ENCODE assay signal across 1 cellular context in the genomic region with DNA sequence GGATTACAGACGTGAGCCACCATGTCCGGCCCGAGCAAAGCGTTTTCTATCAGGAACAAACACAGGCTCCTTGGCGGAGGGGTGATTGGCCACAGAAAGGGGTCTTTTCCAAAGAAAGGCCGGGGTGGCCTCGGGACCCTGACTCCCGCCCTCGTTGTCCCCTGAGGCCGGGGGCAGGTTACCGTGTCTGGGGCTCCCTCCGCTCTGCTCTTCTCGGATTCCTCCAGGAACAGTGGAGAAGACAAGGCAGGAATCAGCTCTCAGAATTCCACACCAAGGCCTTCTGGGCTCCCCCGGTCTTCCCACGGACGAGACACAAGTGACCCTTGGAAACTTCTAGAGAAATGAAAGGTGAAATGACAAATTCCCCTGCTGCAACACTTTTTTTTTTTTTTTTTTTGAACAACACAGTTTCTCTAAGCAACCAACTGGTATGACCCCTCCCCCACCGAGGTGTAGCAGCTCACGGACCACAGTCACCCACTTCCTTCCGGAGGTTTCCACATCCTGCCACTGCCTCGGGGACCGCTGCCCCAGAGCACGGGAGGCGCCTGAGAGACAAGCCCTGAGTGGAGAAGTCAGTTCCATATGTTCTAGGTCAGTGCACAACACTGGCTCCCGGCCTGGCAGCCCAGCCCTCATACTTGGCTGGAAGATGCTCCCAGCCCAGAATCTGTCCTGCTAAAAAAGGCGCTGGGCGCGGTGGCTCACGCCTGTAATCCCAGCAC.
TF ChIP-seq lines count a peak whose summit lies in the region.

No MANE protein-coding gene starts in this region.

TF ChIP-seq in HCT116, 20 proteins besides CTCF, POLR2A, EP300 and RAD21:
- no peak for TF ChIP-seq EGR1 (IDR thresholded peaks at IDR 0.05; ENCODE audit: low read depth)
- TF ChIP-seq SIN3A (IDR thresholded peaks at IDR 0.05; ENCODE audit: low read depth): no peak
- TF ChIP-seq, protein P1, sequence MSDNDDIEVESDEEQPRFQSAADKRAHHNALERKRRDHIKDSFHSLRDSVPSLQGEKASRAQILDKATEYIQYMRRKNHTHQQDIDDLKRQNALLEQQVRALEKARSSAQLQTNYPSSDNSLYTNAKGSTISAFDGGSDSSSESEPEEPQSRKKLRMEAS (IDR thresholded peaks at IDR 0.05): no peak
- no peak for TF ChIP-seq YY1 (IDR thresholded peaks at IDR 0.05; ENCODE audit: extremely low read depth, insufficient replicate concordance, low read depth, low read length)
- TF ChIP-seq, protein P2, sequence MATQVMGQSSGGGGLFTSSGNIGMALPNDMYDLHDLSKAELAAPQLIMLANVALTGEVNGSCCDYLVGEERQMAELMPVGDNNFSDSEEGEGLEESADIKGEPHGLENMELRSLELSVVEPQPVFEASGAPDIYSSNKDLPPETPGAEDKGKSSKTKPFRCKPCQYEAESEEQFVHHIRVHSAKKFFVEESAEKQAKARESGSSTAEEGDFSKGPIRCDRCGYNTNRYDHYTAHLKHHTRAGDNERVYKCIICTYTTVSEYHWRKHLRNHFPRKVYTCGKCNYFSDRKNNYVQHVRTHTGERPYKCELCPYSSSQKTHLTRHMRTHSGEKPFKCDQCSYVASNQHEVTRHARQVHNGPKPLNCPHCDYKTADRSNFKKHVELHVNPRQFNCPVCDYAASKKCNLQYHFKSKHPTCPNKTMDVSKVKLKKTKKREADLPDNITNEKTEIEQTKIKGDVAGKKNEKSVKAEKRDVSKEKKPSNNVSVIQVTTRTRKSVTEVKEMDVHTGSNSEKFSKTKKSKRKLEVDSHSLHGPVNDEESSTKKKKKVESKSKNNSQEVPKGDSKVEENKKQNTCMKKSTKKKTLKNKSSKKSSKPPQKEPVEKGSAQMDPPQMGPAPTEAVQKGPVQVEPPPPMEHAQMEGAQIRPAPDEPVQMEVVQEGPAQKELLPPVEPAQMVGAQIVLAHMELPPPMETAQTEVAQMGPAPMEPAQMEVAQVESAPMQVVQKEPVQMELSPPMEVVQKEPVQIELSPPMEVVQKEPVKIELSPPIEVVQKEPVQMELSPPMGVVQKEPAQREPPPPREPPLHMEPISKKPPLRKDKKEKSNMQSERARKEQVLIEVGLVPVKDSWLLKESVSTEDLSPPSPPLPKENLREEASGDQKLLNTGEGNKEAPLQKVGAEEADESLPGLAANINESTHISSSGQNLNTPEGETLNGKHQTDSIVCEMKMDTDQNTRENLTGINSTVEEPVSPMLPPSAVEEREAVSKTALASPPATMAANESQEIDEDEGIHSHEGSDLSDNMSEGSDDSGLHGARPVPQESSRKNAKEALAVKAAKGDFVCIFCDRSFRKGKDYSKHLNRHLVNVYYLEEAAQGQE (IDR thresholded peaks at IDR 0.05; ENCODE audit: low read depth): no peak
- no peak for TF ChIP-seq EZH2 (IDR thresholded peaks at IDR 0.05)
- no peak for TF ChIP-seq JUND (IDR thresholded peaks at IDR 0.05)
- no peak for TF ChIP-seq ZNF274 (IDR thresholded peaks at IDR 0.05; ENCODE audit: low read depth, low read length)
